ENCODE assay signal across 22 cellular contexts in genomic region chr14:31559939-31560338, GRCh38. TPM values are rescaled to one million over a fixed set of nuclear protein-coding genes. Genes with fewer than 3 reads are reported as not detected.
DNase-seq lines count a peak whose midpoint lies in the region; ATAC-seq, FAIRE-seq and TF ChIP-seq lines count a peak whose summit lies in the region.
"Had no signal": no experiment of that assay in that cellular context is flagged by ENCODE, and none has a peak within 500 bp of the region (broad histone marks: within the 10 kb centered on the region; RNA-seq: fewer than 3 reads in every experiment).

No MANE protein-coding gene starts in this region.

- 96% methylated on average over 14 of the region's 21 CpGs for WGBS in SK-N-SH (ENCODE audit: low lambda C conversion rate)
- no CpG with 5 or more reads among the region's 21 CpGs for WGBS in K562 (ENCODE audit: insufficient coverage, low coverage, missing lambda C conversion rate)

- H3K9me3 ChIP-seq in SK-N-SH (no peaks in the 10 kb centered on the region), DND-41 (ENCODE audit: insufficient read depth, low read length, severe bottlenecking) (no peaks in the 10 kb centered on the region), K562 (replicated peaks; ENCODE audit: control insufficient read depth, insufficient read depth, low read depth, low read length) (no peaks in the 10 kb centered on the region), osteoblast (ENCODE audit: low read depth, low read length) (no peaks in the 10 kb centered on the region)
- H3K9me3 ChIP-seq: heart left ventricle, psoas muscle, upper lobe of right lung had no signal

- H3K4me2 ChIP-seq in SK-N-SH (no peak overlapping the region), DND-41 (ENCODE audit: insufficient read depth, low read length) (no peak overlapping the region; the same call in 1 of the 2 replicates), K562 (ENCODE audit: insufficient read depth, low read length) (no peak overlapping the region), osteoblast (ENCODE audit: insufficient read depth, low read length) (no peak overlapping the region)

- ATAC-seq in SK-N-SH treated with all-trans-retinoic acid at 6 μM for 48 hours, result no peak
- ATAC-seq in DND-41 (ENCODE audit: insufficient read depth, low read depth), result no peak
- no peak for ATAC-seq in K562
- ATAC-seq: activated CD8-positive, alpha-beta T cell treated with anti-CD3 and anti-CD28 coated beads for 36 hours; heart left ventricle; psoas muscle; upper lobe of right lung had no signal

- intact Hi-C loops in K562 (cut with micrococcal nuclease), result no loop called here

- no peaks in the 10 kb centered on the region; a peak in 1 of 4 replicates for H3K4me1 ChIP-seq in SK-N-SH (ENCODE audit: control insufficient read depth in 1 of 2, insufficient read depth in 2 of 2, low read depth in 1 of 2, low read length in 1 of 2)
- H3K4me1 ChIP-seq in DND-41 (ENCODE audit: insufficient read depth, low read length), result peaks cover 31% of the 10 kb centered on the region
- peaks cover 0 to 2% of the 10 kb centered on the region in 2 experiments; a peak in 1 of 5 replicates for H3K4me1 ChIP-seq in K562 (replicated peaks in 1 of 2; ENCODE audit: control insufficient read depth in 2 of 2, insufficient read depth in 2 of 2, low read length in 2 of 2)
- H3K4me1 ChIP-seq in osteoblast (ENCODE audit: insufficient read depth, low read length), result peaks cover 11% of the 10 kb centered on the region
- H3K4me1 ChIP-seq: upper lobe of right lung had no signal

- CTCF ChIA-PET in SK-N-SH (lab: Yijun Ruan, JAX), result interaction anchor here (0.8 kb wide), 1 partner anchor 227 kb away, joined by 3 read pairs; no protein-coding TSS in a partner anchor
- CTCF ChIA-PET in K562 (lab: Yijun Ruan, JAX; ENCODE audit: low intra/inter-chr PET ratio), result interaction anchor here (0.6 kb wide), 1 partner anchor 1419 kb away, joined by 4 read pairs; no protein-coding TSS in a partner anchor

- no peak for TF ChIP-seq CTCF in SK-N-SH (IDR thresholded peaks at IDR 0.05)
- no peak for TF ChIP-seq CTCF in DND-41 (IDR thresholded peaks at IDR 0.05; ENCODE audit: borderline replicate concordance, extremely low read depth, low read length, poor library complexity, severe bottlenecking)
- no peak for TF ChIP-seq CTCF in K562 (IDR thresholded peaks at IDR 0.05 in 2 of 3, conservative IDR thresholded peaks at IDR 0.05 in 1 of 3; ENCODE audit: insufficient read depth in 2 of 3, low read depth in 1 of 3, low read length in 3 of 3)
- TF ChIP-seq CTCF in osteoblast (IDR thresholded peaks at IDR 0.05; ENCODE audit: extremely low read depth, low read depth, low read length), result no peak

- no peak for TF ChIP-seq EP300 in SK-N-SH (IDR thresholded peaks at IDR 0.05; ENCODE audit: borderline replicate concordance in 1 of 2, low read depth in 1 of 2, low read length in 1 of 2)
- no peak for TF ChIP-seq EP300 in K562 (IDR thresholded peaks at IDR 0.05; ENCODE audit: low read length)

- TF ChIP-seq RAD21 in SK-N-SH (IDR thresholded peaks at IDR 0.05; ENCODE audit: low read length), result no peak
- no peak for TF ChIP-seq RAD21 in K562 (CRISPR knock-in tag; conservative IDR thresholded peaks at IDR 0.05 in 1 of 2, IDR thresholded peaks at IDR 0.05 in 1 of 2)

- H3K27me3 ChIP-seq in SK-N-SH (ENCODE audit: insufficient read depth), result no peaks in the 10 kb centered on the region
- H3K27me3 ChIP-seq in DND-41 (ENCODE audit: insufficient read depth, low read length, poor library complexity), result no peaks in the 10 kb centered on the region
- no peaks in the 10 kb centered on the region for H3K27me3 ChIP-seq in K562 (ENCODE audit: control insufficient read depth in 2 of 2, insufficient read depth in 2 of 2, low read length in 2 of 2)
- no peaks in the 10 kb centered on the region for H3K27me3 ChIP-seq in osteoblast (ENCODE audit: insufficient read depth, low read length)
- H3K27me3 ChIP-seq: heart left ventricle, upper lobe of right lung had no signal

- 0 out of 2 replicates have a peak overlapping the region, but pooled peaks have one; percentile 99 for H2AFZ ChIP-seq in SK-N-SH (ENCODE audit: low read depth)
- peak overlapping the region; percentile 98 for H2AFZ ChIP-seq in DND-41 (ENCODE audit: low read depth, low read length)
- peak overlapping the region; percentile 97 for H2AFZ ChIP-seq in K562 (ENCODE audit: low read depth, low read length)
- H2AFZ ChIP-seq in osteoblast (ENCODE audit: low read length), result peak overlapping the region; percentile 92

- TF ChIP-seq POLR2A in K562 (conservative IDR thresholded peaks at IDR 0.05), result no peak

- no peaks in the 10 kb centered on the region for H3K9me2 ChIP-seq in SK-N-SH

- no peak for DNase-seq in SK-N-SH
- DNase-seq in DND-41, result no peak
- DNase-seq in K562 (ENCODE audit: extremely low read depth in 1 of 4, low spot score in 3 of 4), result no peak
- DNase-seq in osteoblast (ENCODE audit: insufficient read length, low spot score, missing footprints), result no peak
- DNase-seq in stimulated activated CD4-positive, alpha-beta T cell treated with anti-CD3 and anti-CD28 coated beads, Interleukin-12 subunit alpha, Interleukin-12 subunit beta, amount 100 ng/mL, for 4 hours, result no peak
- no peak for DNase-seq in stimulated activated CD4-positive, alpha-beta T cell treated with anti-CD3 and anti-CD28 coated beads, Interleukin-1b, Interleukin-23, amount 100 ng/mL, for 48 hours
- no peak for DNase-seq in frontal cortex (ENCODE audit: low spot score in 2 of 2)
- DNase-seq: 8988T; activated CD8-positive, alpha-beta T cell treated with anti-CD3 and anti-CD28 coated beads for 36 hours; activated naive CD4-positive, alpha-beta T cell; activated T-cell treated with anti-CD3 and anti-CD28 coated beads for 4 hours; anterior cingulate cortex; heart left ventricle; NCI-H1436 treated with DMSO at 0.1 percent for 48 hours; NCI-H510A treated with DMSO at 0.1 percent for 48 hours; psoas muscle; small intestine; stimulated activated CD4-positive, alpha-beta T cell treated with anti-CD3 and anti-CD28 coated beads, Interleukin-4, amount 100 ng/mL, for 24 hours; upper lobe of right lung had no signal

- no peaks in the 10 kb centered on the region for H3K36me3 ChIP-seq in SK-N-SH (replicated peaks in 1 of 2; ENCODE audit: control insufficient read depth in 1 of 2, insufficient read depth in 2 of 2, low read length in 1 of 2)
- no peaks in the 10 kb centered on the region for H3K36me3 ChIP-seq in DND-41 (ENCODE audit: insufficient read depth, low read length)
- no peaks in the 10 kb centered on the region for H3K36me3 ChIP-seq in K562 (ENCODE audit: control insufficient read depth, insufficient read depth, low read length)
- H3K36me3 ChIP-seq in osteoblast (ENCODE audit: insufficient read depth, low read length), result no peaks in the 10 kb centered on the region
- H3K36me3 ChIP-seq: HAP-1, upper lobe of right lung had no signal

- H3K79me2 ChIP-seq in SK-N-SH (ENCODE audit: insufficient read depth) (peaks cover 8% of the 10 kb centered on the region), DND-41 (ENCODE audit: insufficient read depth, low read length) (peaks cover 6% of the 10 kb centered on the region; the same call in 1 of the 2 replicates), K562 (ENCODE audit: control insufficient read depth, insufficient read depth, low read length) (peaks cover 4% of the 10 kb centered on the region; the same call in 2 of the 3 replicates), osteoblast (ENCODE audit: insufficient read depth, low read length) (no peaks in the 10 kb centered on the region)

- no peak overlapping the region for H3K27ac ChIP-seq in SK-N-SH (ENCODE audit: low read depth in 2 of 2, low read length in 1 of 2)
- no peak overlapping the region for H3K27ac ChIP-seq in DND-41 (ENCODE audit: low read length)
- no peak overlapping the region for H3K27ac ChIP-seq in K562 (ENCODE audit: extremely low read depth, low read depth, low read length)
- no peak overlapping the region for H3K27ac ChIP-seq in osteoblast (ENCODE audit: low read depth, low read length)

- no peak for FAIRE-seq in K562 (lab: Jason Lieb, UNC)
- no peak for FAIRE-seq in frontal cortex (lab: Jason Lieb, UNC)
- FAIRE-seq: endothelial cell of umbilical vein, small intestine had no signal

- in situ Hi-C loops in K562 (cut with MboI), result no loop called here

- no TSS peak for BruUV-seq in K562 (replicated peaks; lab: Mats Ljungman, UMichigan)

- H4K20me1 ChIP-seq in SK-N-SH (ENCODE audit: insufficient read depth) (no peaks in the 10 kb centered on the region), DND-41 (ENCODE audit: insufficient read depth, low read length) (no peaks in the 10 kb centered on the region), K562 (replicated peaks; ENCODE audit: control insufficient read depth, insufficient read depth, low read length) (no peaks in the 10 kb centered on the region), osteoblast (ENCODE audit: insufficient read depth, low read length) (no peaks in the 10 kb centered on the region)

- no peaks in the 10 kb centered on the region for H3K9me1 ChIP-seq in K562 (ENCODE audit: control insufficient read depth, insufficient read depth, low read length)

- H3F3A ChIP-seq in SK-N-SH (replicated peaks; ENCODE audit: insufficient read depth), result no peaks in the 10 kb centered on the region

- H3K4me3 ChIP-seq in SK-N-SH (ENCODE audit: low read depth in 2 of 2, low read length in 1 of 2), result no peak overlapping the region
- H3K4me3 ChIP-seq in DND-41 (ENCODE audit: low read depth in 1 of 2, low read length in 2 of 2), result no peak overlapping the region
- no peak overlapping the region for H3K4me3 ChIP-seq in K562
- H3K4me3 ChIP-seq in osteoblast (ENCODE audit: insufficient read depth, low read length), result no peak overlapping the region
- H3K4me3 ChIP-seq: HAP-1 had no signal

- no peak overlapping the region for H3K9ac ChIP-seq in SK-N-SH
- no peak overlapping the region for H3K9ac ChIP-seq in DND-41 (ENCODE audit: low read depth, low read length)
- no peak overlapping the region for H3K9ac ChIP-seq in K562 (ENCODE audit: insufficient read depth in 1 of 2, low read depth in 2 of 2, low read length in 2 of 2)

- POLR2A ChIA-PET in SK-N-SH (lab: Yijun Ruan, JAX) (no interaction called here), K562 (lab: Yijun Ruan, JAX) (no interaction called here)

RNA-seq across cellular contexts. Expression of gene NUBPL, which starts 1.3 kb away (rescaled TPM):
- 4.0 and 5.1 TPM in 2 replicates for polyA plus RNA-seq in SK-N-SH (2012; rRNA removed)
- 6.3 and 7.2 TPM in 2 replicates for polyA plus RNA-seq in SK-N-SH (2012; cell fraction: cytosol; rRNA removed)
- polyA plus RNA-seq in SK-N-SH (2012; cell fraction: nucleus; rRNA removed), result 2.5 and 4.1 TPM in 2 replicates
- 14.5 and 26.8 TPM in 2 replicates for total RNA-seq in K562 (2011; cell fraction: chromatin; rRNA removed; ENCODE audit: low replicate concordance)
- total RNA-seq in K562 (2011; cell fraction: nucleolus; rRNA removed), result 7.5 and 8.6 TPM in 2 replicates
- 12.7 and 16.0 TPM in 2 replicates for total RNA-seq in K562 (2011; cell fraction: nucleoplasm; rRNA removed)
- 4.5 and 5.4 TPM in 2 replicates for total RNA-seq in K562 (2014; rRNA removed)
- 8.7 and 9.6 TPM in 2 replicates for total RNA-seq in K562 (2014; rRNA removed; fragmentation: Illumina TruSeq; extraction: Trizol)
- total RNA-seq in K562 (2015; rRNA removed; fragmentation: Illumina TruSeq; extraction: Trizol), result 6.5 and 7.8 TPM in 2 replicates
- 5.5 and 6.6 TPM in 2 replicates for total RNA-seq in K562 (2021)
- 5.9 and 7.7 TPM in 2 replicates for polyA plus RNA-seq in K562 (2011; rRNA removed)
- 1.5 and 3.4 TPM in 2 replicates for polyA plus RNA-seq in K562 (2011; cell fraction: cytosol; rRNA removed)
- polyA plus RNA-seq in K562 (2011; cell fraction: nucleus; rRNA removed), result 2.1 TPM in 2 replicates
- polyA plus RNA-seq in K562 (2012), result 3.7 and 4.3 TPM in 2 replicates
- 4.8 and 5.8 TPM in 2 replicates for polyA plus RNA-seq in K562 (2014; fragmentation: Illumina TruSeq; extraction: Trizol)
- 1 to 10 TPM; 3.2 to 3.6 TPM for polyA plus RNA-seq in K562 (2014; fragmentation: Nextera tagmentation; extraction: Ambion mirVana)
- polyA plus RNA-seq in K562 (2014; rRNA removed), result 4.7 and 6.1 TPM in 2 replicates
- 10.0 and 15.6 TPM in 2 replicates for polyA minus RNA-seq in K562 (2011; rRNA and poly(A)+ RNA removed)
- 1.9 and 4.0 TPM in 2 replicates for polyA minus RNA-seq in K562 (2011; cell fraction: cytosol; rRNA and poly(A)+ RNA removed)
- polyA minus RNA-seq in K562 (2011; cell fraction: nucleus; rRNA and poly(A)+ RNA removed), result 8.3 and 16.9 TPM in 2 replicates
- total RNA-seq in osteoblast, result 11.6 and 14.1 TPM in 2 replicates
- 15.1 TPM for total RNA-seq in frontal cortex
